In the genomic region with DNA sequence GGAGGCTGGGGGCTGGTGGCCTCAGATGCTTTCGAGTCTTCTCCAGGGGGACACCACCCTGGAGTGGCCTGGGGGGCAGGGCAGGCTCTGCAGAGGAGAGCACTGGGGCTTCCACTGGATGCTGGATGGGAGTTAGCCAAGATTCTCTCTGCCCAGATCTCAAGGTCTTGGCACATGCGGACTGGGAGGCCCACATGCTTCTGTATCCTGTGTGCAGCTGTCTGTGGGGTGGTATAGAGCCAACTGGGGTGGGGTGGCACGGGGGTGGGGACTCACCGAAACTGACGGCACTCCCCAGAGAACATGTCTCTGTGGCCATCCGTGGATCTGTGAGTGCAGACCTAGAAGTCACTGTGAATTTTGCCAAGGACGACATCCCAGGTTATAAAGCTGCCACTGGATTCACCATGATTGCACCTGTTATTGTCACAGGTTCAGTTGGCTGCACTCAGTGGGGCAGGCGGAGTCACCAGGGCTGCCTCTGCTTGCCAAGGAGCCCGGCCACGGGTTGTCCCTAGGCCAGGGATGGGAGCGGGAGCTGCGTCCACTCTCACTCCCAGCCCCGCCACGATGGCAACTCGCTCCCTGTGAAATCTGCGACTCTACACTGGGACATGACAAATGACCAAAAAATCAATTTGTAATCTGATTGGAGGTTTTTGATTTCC, we compare ENCODE assay signal across 19 cellular contexts.
DNase-seq lines count a peak whose midpoint lies in the region; ATAC-seq and TF ChIP-seq lines count a peak whose summit lies in the region.
"Had no signal": no experiment of that assay in that cellular context is flagged by ENCODE, and none has a peak within 500 bp of the region (broad histone marks: within the 10 kb centered on the region; RNA-seq: fewer than 3 reads in every experiment).

No MANE protein-coding gene starts in this region.

- H3K4me3 ChIP-seq in gastrocnemius medialis = no peak overlapping the region
- H3K4me3 ChIP-seq: BLaER1, GM23248 had no signal

- no peak for TF ChIP-seq CTCF in gastrocnemius medialis (IDR thresholded peaks at IDR 0.05 in 4 of 5, conservative IDR thresholded peaks at IDR 0.05 in 1 of 5)

- no peaks in the 10 kb centered on the region for H3K36me3 ChIP-seq in gastrocnemius medialis
- H3K36me3 ChIP-seq: BLaER1 had no signal

- no peak for TF ChIP-seq POLR2A in gastrocnemius medialis (IDR thresholded peaks at IDR 0.05)

- H3K36me3 Mint-ChIP-seq in stimulated activated effector memory CD8-positive, alpha-beta T cell treated with anti-CD3 and anti-CD28 coated beads, Interleukin-12 subunit alpha, Interleukin-12 subunit beta, amount 100 ng/mL, for 72 hours = no peaks in the 10 kb centered on the region
- H3K36me3 Mint-ChIP-seq: CD4-positive, CD25-positive, alpha-beta regulatory T cell; CD8-positive, alpha-beta T cell had no signal

- H3K9me3 ChIP-seq in gastrocnemius medialis = no peaks in the 10 kb centered on the region
- H3K9me3 ChIP-seq: BLaER1, Caco-2 had no signal

- DNase-seq in Right ventricle myocardium inferior (ENCODE audit: missing footprints) = peak; percentile 40
- no peak for DNase-seq in left cardiac atrium
- DNase-seq in myocyte (ENCODE audit: low read depth) = peak; percentile 87
- DNase-seq in gastrocnemius medialis = peak; percentile 23 to 40
- DNase-seq in stimulated activated effector memory CD8-positive, alpha-beta T cell treated with anti-CD3 and anti-CD28 coated beads, Interleukin-12 subunit alpha, Interleukin-12 subunit beta, amount 100 ng/mL, for 72 hours (ENCODE audit: low spot score in 2 of 2) = no peak
- DNase-seq in NOMO-1 treated with DMSO at 0.1 percent for 48 hours (lab: John Stamatoyannopoulos, UW; ENCODE audit: unreplicated experiment) = no peak
- no peak for DNase-seq in activated CD4-positive, alpha-beta T cell treated with anti-CD3 and anti-CD28 coated beads, Interleukin-2, amount 50 U/mL, for 48 hours
- no peak for DNase-seq in HK-2 (ENCODE audit: unreplicated experiment)
- DNase-seq: Caco-2; CD4-positive, CD25-positive, alpha-beta regulatory T cell; CD8-positive, alpha-beta T cell; DND-41; GM23248; H7 had no signal

- no peak overlapping the region for H3K27ac Mint-ChIP-seq in stimulated activated effector memory CD8-positive, alpha-beta T cell treated with anti-CD3 and anti-CD28 coated beads, Interleukin-12 subunit alpha, Interleukin-12 subunit beta, amount 100 ng/mL, for 72 hours
- H3K27ac Mint-ChIP-seq: B cell; CD8-positive, alpha-beta T cell had no signal

- intact Hi-C loops in Right ventricle myocardium inferior (cut with DNase I) = no loop called here
- intact Hi-C loops in left cardiac atrium (cut with DNase I) = no loop called here
- intact Hi-C loops in gastrocnemius medialis (cut with DNase I; ENCODE audit: low total_unique reads) = no loop called here

- no peaks in the 10 kb centered on the region for H3K4me1 Mint-ChIP-seq in stimulated activated effector memory CD8-positive, alpha-beta T cell treated with anti-CD3 and anti-CD28 coated beads, Interleukin-12 subunit alpha, Interleukin-12 subunit beta, amount 100 ng/mL, for 72 hours
- H3K4me1 Mint-ChIP-seq: B cell; CD4-positive, CD25-positive, alpha-beta regulatory T cell had no signal

- no peak overlapping the region for H3K27ac ChIP-seq in gastrocnemius medialis
- H3K27ac ChIP-seq: 22Rv1, BLaER1, C4-2B, GM23248 had no signal

- H3K9me3 Mint-ChIP-seq in stimulated activated effector memory CD8-positive, alpha-beta T cell treated with anti-CD3 and anti-CD28 coated beads, Interleukin-12 subunit alpha, Interleukin-12 subunit beta, amount 100 ng/mL, for 72 hours = no peaks in the 10 kb centered on the region
- H3K9me3 Mint-ChIP-seq: CD4-positive, CD25-positive, alpha-beta regulatory T cell; CD8-positive, alpha-beta T cell had no signal

- H3K4me3 Mint-ChIP-seq in stimulated activated effector memory CD8-positive, alpha-beta T cell treated with anti-CD3 and anti-CD28 coated beads, Interleukin-12 subunit alpha, Interleukin-12 subunit beta, amount 100 ng/mL, for 72 hours = no peak overlapping the region
- H3K4me3 Mint-ChIP-seq: B cell; CD4-positive, CD25-positive, alpha-beta regulatory T cell; CD8-positive, alpha-beta T cell had no signal

- in situ Hi-C loops in gastrocnemius medialis (cut with MboI; ENCODE audit: low sequenced_read_pairs in 4 of 4) = no loop called here

- ATAC-seq in Right ventricle myocardium inferior = no peak
- no peak for ATAC-seq in left cardiac atrium
- peak; percentile 78 to 84 for ATAC-seq in gastrocnemius medialis
- peak; percentile 47 for ATAC-seq in stimulated activated effector memory CD8-positive, alpha-beta T cell treated with anti-CD3 and anti-CD28 coated beads, Interleukin-12 subunit alpha, Interleukin-12 subunit beta, amount 100 ng/mL, for 72 hours
- ATAC-seq: CD8-positive, alpha-beta T cell; HCT116 had no signal

- peaks cover 0 to 4% of the 10 kb centered on the region in 2 donors for H3K4me1 ChIP-seq in gastrocnemius medialis
- H3K4me1 ChIP-seq: Caco-2 had no signal

- H3K27me3 ChIP-seq in gastrocnemius medialis = no peaks in the 10 kb centered on the region
- H3K27me3 ChIP-seq: BLaER1 had no signal

Comparison
In these comparisons a context has a peak if more than half of its experiments do, and no peak if none do; other contexts are left out.
1. DNase-seq: peak in Right ventricle myocardium inferior (single experiment), myocyte (single experiment) and gastrocnemius medialis (2 of 2); none in left cardiac atrium (single experiment), stimulated activated effector memory CD8-positive, alpha-beta T cell treated with anti-CD3 and anti-CD28 coated beads, Interleukin-12 subunit alpha, Interleukin-12 subunit beta, amount 100 ng/mL, for 72 hours (0 of 2), NOMO-1 treated with DMSO at 0.1 percent for 48 hours (single experiment), activated CD4-positive, alpha-beta T cell treated with anti-CD3 and anti-CD28 coated beads, Interleukin-2, amount 50 U/mL, for 48 hours (0 of 2) and HK-2 (single experiment).
2. ATAC-seq: peak in gastrocnemius medialis (2 of 2) and stimulated activated effector memory CD8-positive, alpha-beta T cell treated with anti-CD3 and anti-CD28 coated beads, Interleukin-12 subunit alpha, Interleukin-12 subunit beta, amount 100 ng/mL, for 72 hours (single experiment); none in Right ventricle myocardium inferior (single experiment) and left cardiac atrium (0 of 2).